In genomic region chr12:7934153-7934552, GRCh38 we compare ENCODE assay signal across 10 cellular contexts. TPM values are rescaled to one million over a fixed set of nuclear protein-coding genes. Genes with fewer than 3 reads are reported as not detected.
DNase-seq lines count a peak whose midpoint lies in the region; ATAC-seq, FAIRE-seq and TF ChIP-seq lines count a peak whose summit lies in the region.
"Had no signal": no experiment of that assay in that cellular context is flagged by ENCODE, and none has a peak within 500 bp of the region (broad histone marks: within the 10 kb centered on the region; RNA-seq: fewer than 3 reads in every experiment).

No MANE protein-coding gene starts in this region.

- BruUV-seq in HepG2 (replicated peaks; lab: Mats Ljungman, UMichigan) (no TSS peak), Calu3 (replicated peaks; lab: Mats Ljungman, UMichigan) (no TSS peak)

- TF ChIP-seq CTCF in activated CD8-positive, alpha-beta T cell treated with anti-CD3 and anti-CD28 coated beads for 36 hours (IDR thresholded peaks at IDR 0.05): no peak
- TF ChIP-seq CTCF in astrocyte (IDR thresholded peaks at IDR 0.05; ENCODE audit: insufficient read depth, low read depth, low read length) (no peak), HepG2 (CRISPR knock-in tag; IDR thresholded peaks at IDR 0.05) (no peak), thoracic aorta (IDR thresholded peaks at IDR 0.05) (no peak), Calu3 (IDR thresholded peaks at IDR 0.05; ENCODE audit: unreplicated experiment) (no peak)

- no peak for TF ChIP-seq RAD21 in HepG2 (CRISPR knock-in tag; IDR thresholded peaks at IDR 0.05)

- WGBS in HepG2 (ENCODE audit: low lambda C conversion rate): 6% methylated on average over 7 of the region's 7 CpGs

- H3K79me2 ChIP-seq in astrocyte (ENCODE audit: insufficient read depth, low read length): peaks cover 46% of the 10 kb centered on the region
- H3K79me2 ChIP-seq in HepG2 (ENCODE audit: insufficient read depth, low read length): peaks cover 44% of the 10 kb centered on the region

- H3K9me3 Mint-ChIP-seq in activated CD8-positive, alpha-beta T cell treated with anti-CD3 and anti-CD28 coated beads, Interleukin-2, amount 10 ng/mL, durations not matched to agents 7 days and 5 days (ENCODE audit: insufficient read depth): no peaks in the 10 kb centered on the region
- H3K9me3 Mint-ChIP-seq in activated CD8-positive, alpha-beta T cell treated with anti-CD3 and anti-CD28 coated beads for 36 hours: no peaks in the 10 kb centered on the region
- H3K9me3 Mint-ChIP-seq in astrocyte (ENCODE audit: unreplicated experiment) (no peaks in the 10 kb centered on the region), Calu3 (ENCODE audit: low read depth, unreplicated experiment) (no peaks in the 10 kb centered on the region)
- H3K9me3 Mint-ChIP-seq: CD14-positive monocyte had no signal

- in situ Hi-C loops in HepG2 (cut with HindIII; ENCODE audit: extremely low pct_ligation_motif_present, low pct_unique_long_range_greater_than_20kb): loop anchor here (10.0 kb wide), 2 partner anchors 61 to 79 kb away; no protein-coding TSS in a partner anchor

- H3K27me3 ChIP-seq in astrocyte (ENCODE audit: insufficient read depth, low read length) (no peaks in the 10 kb centered on the region), HepG2 (ENCODE audit: control insufficient read depth in 1 of 2, insufficient read depth in 2 of 2, low read length in 2 of 2) (no peaks in the 10 kb centered on the region; a peak in 1 of 5 replicates), thoracic aorta (replicated peaks; ENCODE audit: insufficient read depth) (no peaks in the 10 kb centered on the region)

- no peak overlapping the region for H3K27ac Mint-ChIP-seq in activated CD8-positive, alpha-beta T cell treated with anti-CD3 and anti-CD28 coated beads, Interleukin-2, amount 10 ng/mL, durations not matched to agents 7 days and 5 days
- no peak overlapping the region for H3K27ac Mint-ChIP-seq in activated CD8-positive, alpha-beta T cell treated with anti-CD3 and anti-CD28 coated beads for 36 hours
- H3K27ac Mint-ChIP-seq in astrocyte (ENCODE audit: unreplicated experiment) (no peak overlapping the region), Calu3 (ENCODE audit: unreplicated experiment) (no peak overlapping the region)
- H3K27ac Mint-ChIP-seq: CD14-positive monocyte had no signal

- peak; percentile 14 for ATAC-seq in activated CD8-positive, alpha-beta T cell treated with anti-CD3 and anti-CD28 coated beads, Interleukin-2, amount 10 ng/mL, durations not matched to agents 7 days and 5 days
- no peak for ATAC-seq in activated CD8-positive, alpha-beta T cell treated with anti-CD3 and anti-CD28 coated beads for 36 hours
- ATAC-seq in HepG2: no peak
- ATAC-seq in thoracic aorta (ENCODE audit: insufficient number of reproducible peaks, low FRiP score, low read depth): no peak
- ATAC-seq in HG03442 (IDR thresholded peaks at IDR 0.05; ENCODE audit: unreplicated experiment): no peak
- ATAC-seq in GM19328 (IDR thresholded peaks at IDR 0.05; ENCODE audit: unreplicated experiment): no peak

- no peaks in the 10 kb centered on the region for H3K27me3 Mint-ChIP-seq in activated CD8-positive, alpha-beta T cell treated with anti-CD3 and anti-CD28 coated beads, Interleukin-2, amount 10 ng/mL, durations not matched to agents 7 days and 5 days (ENCODE audit: low read depth)
- H3K27me3 Mint-ChIP-seq in activated CD8-positive, alpha-beta T cell treated with anti-CD3 and anti-CD28 coated beads for 36 hours: no peaks in the 10 kb centered on the region
- H3K27me3 Mint-ChIP-seq in astrocyte (ENCODE audit: low read depth, unreplicated experiment) (no peaks in the 10 kb centered on the region), Calu3 (ENCODE audit: unreplicated experiment) (peaks cover 18% of the 10 kb centered on the region)

- H3K4me3 ChIP-seq in astrocyte (ENCODE audit: insufficient read depth, low read depth, low read length) (peak overlapping the region; percentile 100), HepG2 (replicated peaks in 1 of 3; ENCODE audit: insufficient read depth in 1 of 3, low read depth in 2 of 3, low read length in 3 of 3) (peak overlapping the region; percentile 84 to 99 (median 84)), thoracic aorta (peak overlapping the region; percentile 78)

- TF ChIP-seq POLR2A in HepG2 (IDR thresholded peaks at IDR 0.05; ENCODE audit: insufficient read depth in 1 of 2, low read depth in 2 of 2, low read length in 2 of 2): no peak

- H4K20me1 ChIP-seq in astrocyte (ENCODE audit: insufficient read depth, low read length) (peaks cover 44% of the 10 kb centered on the region), HepG2 (ENCODE audit: insufficient read depth, low read length) (peaks cover 22% of the 10 kb centered on the region)

- H3K9ac ChIP-seq in astrocyte (ENCODE audit: low read length) (peak overlapping the region; percentile 98), HepG2 (ENCODE audit: insufficient read depth, low read depth, low read length) (peak overlapping the region; percentile 95)

- peak; percentile 46 for DNase-seq in activated CD8-positive, alpha-beta T cell treated with anti-CD3 and anti-CD28 coated beads, Interleukin-2, amount 10 ng/mL, durations not matched to agents 7 days and 5 days
- no peak for DNase-seq in activated CD8-positive, alpha-beta T cell treated with anti-CD3 and anti-CD28 coated beads for 36 hours
- DNase-seq in astrocyte (ENCODE audit: low read depth) (no peak), HepG2 (ENCODE audit: low spot score) (no peak), thoracic aorta (ENCODE audit: low spot score) (no peak), Calu3 (no peak)
- DNase-seq: NCI-H510A had no signal

- peaks cover 27% of the 10 kb centered on the region for H3K36me3 Mint-ChIP-seq in activated CD8-positive, alpha-beta T cell treated with anti-CD3 and anti-CD28 coated beads, Interleukin-2, amount 10 ng/mL, durations not matched to agents 7 days and 5 days (ENCODE audit: low read depth)
- peaks cover 28% of the 10 kb centered on the region for H3K36me3 Mint-ChIP-seq in activated CD8-positive, alpha-beta T cell treated with anti-CD3 and anti-CD28 coated beads for 36 hours (ENCODE audit: low read depth)
- peaks cover 10% of the 10 kb centered on the region for H3K36me3 Mint-ChIP-seq in astrocyte (ENCODE audit: low read depth, unreplicated experiment)
- no peaks in the 10 kb centered on the region for H3K36me3 Mint-ChIP-seq in Calu3 (ENCODE audit: insufficient read depth, unreplicated experiment)

- CTCF ChIA-PET in activated CD8-positive, alpha-beta T cell treated with anti-CD3 and anti-CD28 coated beads, Interleukin-2, amount 10 ng/mL, durations not matched to agents 7 days and 5 days (lab: Charles Lee): interaction anchor here (0.9 to 10.7 kb wide), 22 partner anchors 13 to 144 kb away, joined by 3 to 285 read pairs (median 6); no protein-coding TSS in a partner anchor
- CTCF ChIA-PET in activated CD8-positive, alpha-beta T cell treated with anti-CD3 and anti-CD28 coated beads for 36 hours (lab: Charles Lee): interaction anchor here (0.9 to 7.6 kb wide), 17 partner anchors 11 to 144 kb away, joined by 3 to 162 read pairs (median 10); partner anchors contain the start of gene C3AR1
- CTCF ChIA-PET in HepG2 (lab: Yijun Ruan, JAX; ENCODE audit: low intra/inter-chr PET ratio, low total read pairs) (interaction anchor here (2.6 kb wide), 1 partner anchor 74 kb away, joined by 20 read pairs; no protein-coding TSS in a partner anchor), Calu3 (lab: Charles Lee) (interaction anchor here (0.6 to 1.9 kb wide), 9 partner anchors 11 to 259 kb away, joined by 3 to 34 read pairs (median 6); partner anchors contain the start of gene C3AR1)

- POLR2A ChIA-PET in activated CD8-positive, alpha-beta T cell treated with anti-CD3 and anti-CD28 coated beads, Interleukin-2, amount 10 ng/mL, durations not matched to agents 7 days and 5 days (lab: Charles Lee): interaction anchor here (1.3 to 7.6 kb wide), 7 partner anchors 15 to 71 kb away, joined by 3 to 247 read pairs (median 12); no protein-coding TSS in a partner anchor
- POLR2A ChIA-PET in activated CD8-positive, alpha-beta T cell treated with anti-CD3 and anti-CD28 coated beads for 36 hours (lab: Charles Lee): interaction anchor here (0.7 to 9.7 kb wide), 13 partner anchors 10 to 101 kb away, joined by 3 to 142 read pairs (median 11); no protein-coding TSS in a partner anchor
- POLR2A ChIA-PET in HepG2 (lab: Yijun Ruan, JAX): interaction anchor here (0.5 to 4.1 kb wide), 7 partner anchors 16 to 48 kb away, joined by 4 to 24 read pairs (median 7); no protein-coding TSS in a partner anchor

- TF ChIP-seq EP300 in HepG2 (IDR thresholded peaks at IDR 0.05; ENCODE audit: low read depth in 2 of 2, low read length in 2 of 2): no peak
- no peak for TF ChIP-seq EP300 in HepG2 (CRISPR knock-in tag; IDR thresholded peaks at IDR 0.05; ENCODE audit: borderline replicate concordance)

- no peak overlapping the region for H3K4me3 Mint-ChIP-seq in activated CD8-positive, alpha-beta T cell treated with anti-CD3 and anti-CD28 coated beads, Interleukin-2, amount 10 ng/mL, durations not matched to agents 7 days and 5 days
- H3K4me3 Mint-ChIP-seq in activated CD8-positive, alpha-beta T cell treated with anti-CD3 and anti-CD28 coated beads for 36 hours: no peak overlapping the region
- no peak overlapping the region for H3K4me3 Mint-ChIP-seq in astrocyte (ENCODE audit: unreplicated experiment)
- H3K4me3 Mint-ChIP-seq in Calu3 (ENCODE audit: low read depth, unreplicated experiment): no peak overlapping the region
- H3K4me3 Mint-ChIP-seq: CD14-positive monocyte had no signal

- no peak overlapping the region for H2AFZ ChIP-seq in astrocyte (ENCODE audit: low read depth, low read length)
- no peak overlapping the region for H2AFZ ChIP-seq in HepG2 (ENCODE audit: low read length)

- intact Hi-C loops in activated CD8-positive, alpha-beta T cell treated with anti-CD3 and anti-CD28 coated beads for 36 hours (cut with micrococcal nuclease): no loop called here
- intact Hi-C loops in HepG2 (cut with micrococcal nuclease; ENCODE audit: unreplicated experiment) (no loop called here), Calu3 (cut with micrococcal nuclease; ENCODE audit: unreplicated experiment) (loop anchor here (5.0 kb wide), 1 partner anchor 37 kb away; no protein-coding TSS in a partner anchor)

- H3K27ac ChIP-seq in astrocyte (ENCODE audit: low read depth, low read length) (peak overlapping the region; percentile 88), HepG2 (ENCODE audit: extremely low read length, insufficient read depth, low read length) (peak overlapping the region; percentile 75), thoracic aorta (peak overlapping the region; percentile 25 to 49)

- peak overlapping the region; percentile 93 for H3K4me2 ChIP-seq in astrocyte (ENCODE audit: low read length)
- H3K4me2 ChIP-seq in HepG2 (ENCODE audit: low read depth, low read length): peak overlapping the region; percentile 79

- peaks cover 24% of the 10 kb centered on the region for H3K4me1 Mint-ChIP-seq in activated CD8-positive, alpha-beta T cell treated with anti-CD3 and anti-CD28 coated beads, Interleukin-2, amount 10 ng/mL, durations not matched to agents 7 days and 5 days (ENCODE audit: low read depth)
- H3K4me1 Mint-ChIP-seq in activated CD8-positive, alpha-beta T cell treated with anti-CD3 and anti-CD28 coated beads for 36 hours (ENCODE audit: low read depth): peaks cover 25% of the 10 kb centered on the region
- H3K4me1 Mint-ChIP-seq in astrocyte (ENCODE audit: low read depth, unreplicated experiment) (peaks cover 7% of the 10 kb centered on the region), Calu3 (ENCODE audit: low read depth, unreplicated experiment) (no peaks in the 10 kb centered on the region)

- no peaks in the 10 kb centered on the region for H3K9me3 ChIP-seq in astrocyte (ENCODE audit: insufficient read depth, low read depth, low read length)
- H3K9me3 ChIP-seq in HepG2 (ENCODE audit: low read length): no peaks in the 10 kb centered on the region
- H3K9me3 ChIP-seq in thoracic aorta: no peaks in the 10 kb centered on the region

- H3K36me3 ChIP-seq in astrocyte (ENCODE audit: insufficient read depth, low read length) (peaks cover 28% of the 10 kb centered on the region), HepG2 (replicated peaks in 1 of 2; ENCODE audit: control insufficient read depth in 1 of 2, insufficient read depth in 2 of 2, low read length in 2 of 2) (peaks cover 7 to 40% of the 10 kb centered on the region in 2 experiments; a peak in 4 of 5 replicates), thoracic aorta (peaks cover 12% of the 10 kb centered on the region)

- FAIRE-seq in astrocyte (lab: Jason Lieb, UNC) (no peak), HepG2 (lab: Jason Lieb, UNC) (peak; percentile 46)

- peaks cover 11% of the 10 kb centered on the region for H3K4me1 ChIP-seq in astrocyte (ENCODE audit: insufficient read depth, low read length)
- H3K4me1 ChIP-seq in HepG2 (ENCODE audit: insufficient read depth, low read length): peaks cover 56% of the 10 kb centered on the region
- peaks cover 0 to 23% of the 10 kb centered on the region in 2 donors for H3K4me1 ChIP-seq in thoracic aorta (ENCODE audit: control insufficient read depth in 1 of 2, low read depth in 2 of 2)

RNA-seq across cellular contexts. Expression of gene SLC2A3, which starts 1.8 kb away (rescaled TPM):
- 100 to 1,000 TPM; 255 to 266 TPM for total RNA-seq in activated CD8-positive, alpha-beta T cell treated with anti-CD3 and anti-CD28 coated beads, Interleukin-2, amount 10 ng/mL, durations not matched to agents 7 days and 5 days
- 100 to 1,000 TPM; 488 to 528 TPM for total RNA-seq in activated CD8-positive, alpha-beta T cell treated with anti-CD3 and anti-CD28 coated beads for 36 hours
- 178 and 389 TPM in 2 replicates for total RNA-seq in astrocyte
- total RNA-seq in HepG2 (2016; rRNA removed; fragmentation: Illumina TruSeq; extraction: Trizol): 22.6 and 39.3 TPM in 2 replicates
- total RNA-seq in HepG2 (2016; cell fraction: cytosol; rRNA removed; fragmentation: Illumina TruSeq; extraction: Trizol; ENCODE audit: low read depth): 4.1 and 6.1 TPM in 2 replicates
- total RNA-seq in HepG2 (2016; cell fraction: insoluble cytoplasmic fraction; rRNA removed; fragmentation: Illumina TruSeq; extraction: Trizol): 23.5 and 38.0 TPM in 2 replicates
- 8.7 and 10.8 TPM in 2 replicates for total RNA-seq in HepG2 (2016; cell fraction: membrane; rRNA removed; fragmentation: Illumina TruSeq; extraction: Trizol)
- 44.8 and 53.2 TPM in 2 replicates for total RNA-seq in HepG2 (2016; cell fraction: nucleus; rRNA removed; fragmentation: Illumina TruSeq; extraction: Trizol)
- polyA plus RNA-seq in HepG2 (2011; rRNA removed): 282 and 580 TPM in 2 replicates
- 309 and 461 TPM in 2 replicates for polyA plus RNA-seq in HepG2 (2011; cell fraction: cytosol; rRNA removed)
- 109 and 185 TPM in 2 replicates for polyA plus RNA-seq in HepG2 (2011; cell fraction: nucleus; rRNA removed)
- polyA plus RNA-seq in HepG2 (2012): 113 and 491 TPM in 2 replicates
- polyA plus RNA-seq in HepG2 (2016; cell fraction: cytosol; fragmentation: Illumina TruSeq; extraction: Trizol; ENCODE audit: low read depth): 1.8 and 2.1 TPM in 2 replicates
- polyA plus RNA-seq in HepG2 (2016; cell fraction: insoluble cytoplasmic fraction; fragmentation: Illumina TruSeq; extraction: Trizol; ENCODE audit: low read depth): 10.2 and 12.0 TPM in 2 replicates
- 3.1 and 4.6 TPM in 2 replicates for polyA plus RNA-seq in HepG2 (2016; cell fraction: membrane; fragmentation: Illumina TruSeq; extraction: Trizol; ENCODE audit: low read depth)
- polyA plus RNA-seq in HepG2 (2016; cell fraction: nucleus; fragmentation: Illumina TruSeq; extraction: Trizol; ENCODE audit: insufficient read depth, low read depth): 49.3 and 51.9 TPM in 2 replicates
- polyA minus RNA-seq in HepG2 (2011; rRNA and poly(A)+ RNA removed; ENCODE audit: low replicate concordance): 79.9 and 1,387 TPM in 2 replicates
- 227 and 431 TPM in 2 replicates for polyA minus RNA-seq in HepG2 (2011; cell fraction: cytosol; rRNA and poly(A)+ RNA removed)
- 200 and 331 TPM in 2 replicates for polyA minus RNA-seq in HepG2 (2011; cell fraction: nucleus; rRNA and poly(A)+ RNA removed)
- 100 to 1,000 TPM in 1 of 2 donors, 10 to 100 TPM in 1; 47.7 to 136 TPM for total RNA-seq in thoracic aorta
- total RNA-seq in Calu3 (2022): 0.37 TPM in 1 of 2 replicates, not detected in the other

Comparison
In these comparisons a context has a peak if more than half of its experiments do, and no peak if none do; other contexts are left out.
1. H3K27ac ChIP-seq: peak in every context shown above with its lines; median percentile 88 in astrocyte; 75 in HepG2; 37 in thoracic aorta.